In genomic region chr6:31139599-31139998, GRCh38 we compare ENCODE assay signal across 2 cellular contexts.
TF ChIP-seq lines count a peak whose summit lies in the region.

No MANE protein-coding gene starts in this region.

TF ChIP-seq in A549, 52 proteins besides CTCF, POLR2A, EP300 and RAD21:
- no peak for TF ChIP-seq BCL3 (IDR thresholded peaks at IDR 0.05)
- TF ChIP-seq NPAS2 (CRISPR knock-in tag; IDR thresholded peaks at IDR 0.05; ENCODE audit: borderline replicate concordance) = no peak
- no peak for TF ChIP-seq RARB (CRISPR knock-in tag; IDR thresholded peaks at IDR 0.05)
- TF ChIP-seq PBX3 (IDR thresholded peaks at IDR 0.05) = no peak
- TF ChIP-seq SMC3 (IDR thresholded peaks at IDR 0.05) = no peak
- TF ChIP-seq MAFK (IDR thresholded peaks at IDR 0.05; ENCODE audit: partially characterized antibody) = no peak
- TF ChIP-seq ESRRA (IDR thresholded peaks at IDR 0.05; ENCODE audit: borderline replicate concordance, low read length) = no peak
- no peak for TF ChIP-seq CBX2 (IDR thresholded peaks at IDR 0.05; ENCODE audit: borderline replicate concordance, low read depth)
- no peak for TF ChIP-seq CHD4 (IDR thresholded peaks at IDR 0.05; ENCODE audit: borderline replicate concordance)
- TF ChIP-seq USF2 (IDR thresholded peaks at IDR 0.05) = no peak
- TF ChIP-seq BHLHE40 (IDR thresholded peaks at IDR 0.05; ENCODE audit: low read depth, low read length) = no peak
- TF ChIP-seq EHMT2 (IDR thresholded peaks at IDR 0.05; ENCODE audit: low read depth) = no peak
- TF ChIP-seq ZSCAN20 (CRISPR knock-in tag; IDR thresholded peaks at IDR 0.05) = no peak
- no peak for TF ChIP-seq KDM1A (IDR thresholded peaks at IDR 0.05; ENCODE audit: low read depth)
- TF ChIP-seq HES2 (IDR thresholded peaks at IDR 0.05) = no peak

TF ChIP-seq in WTC11, 78 proteins besides CTCF, POLR2A, EP300 and RAD21:
- TF ChIP-seq ELF4 (CRISPR knock-in tag; IDR thresholded peaks at IDR 0.05; ENCODE audit: low read depth) = no peak
- 0 out of 2 replicates have a peak, but pooled peaks have one; percentile 17 for TF ChIP-seq PRDM15 (CRISPR knock-in tag; IDR thresholded peaks at IDR 0.05)
